17 cellular contexts compared by ENCODE assay signal in the genomic region with DNA sequence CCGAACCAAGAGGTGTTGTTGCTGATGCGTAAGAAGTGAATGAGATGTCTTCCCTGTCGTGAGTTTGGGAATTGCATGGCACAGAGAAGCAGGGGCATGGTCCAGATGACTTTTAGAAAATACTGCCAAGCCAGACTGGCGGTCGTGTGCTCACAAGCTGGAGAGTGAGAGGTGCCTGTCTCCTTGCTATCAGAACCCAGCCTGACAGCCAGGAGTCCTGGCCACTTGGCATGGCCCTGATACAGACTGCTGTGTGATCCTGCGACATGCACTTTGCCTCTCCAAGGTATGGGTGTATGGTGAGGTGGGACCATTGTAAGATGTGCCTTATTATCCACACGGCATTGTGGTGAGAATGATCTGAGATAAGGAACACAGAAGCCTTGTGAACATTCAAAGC.
DNase-seq lines count a peak whose midpoint lies in the region; ATAC-seq, FAIRE-seq and TF ChIP-seq lines count a peak whose summit lies in the region.
"Had no signal": no experiment of that assay in that cellular context is flagged by ENCODE, and none has a peak within 500 bp of the region (broad histone marks: within the 10 kb centered on the region; RNA-seq: fewer than 3 reads in every experiment).

No MANE protein-coding gene starts in this region.

- no peak overlapping the region for H3K4me3 Mint-ChIP-seq in nephron progenitor cell
- H3K4me3 Mint-ChIP-seq: activated naive CD8-positive, alpha-beta T cell treated with anti-CD3 and anti-CD28 coated beads, Interleukin-2, amount 50 U/mL, for 24 hours; neural crest cell; type B pancreatic cell had no signal

- peaks cover 43% of the 10 kb centered on the region for H3K4me1 Mint-ChIP-seq in nephron progenitor cell

- in situ Hi-C loops in HepG2 (cut with HindIII; ENCODE audit: extremely low pct_ligation_motif_present, low pct_unique_long_range_greater_than_20kb): no loop called here

- H3K27me3 ChIP-seq in right lobe of liver (no peaks in the 10 kb centered on the region), HepG2 (ENCODE audit: control insufficient read depth in 1 of 2, insufficient read depth in 2 of 2, low read length in 2 of 2) (no peaks in the 10 kb centered on the region), SJCRH30 (no peaks in the 10 kb centered on the region)
- H3K27me3 ChIP-seq: Peyer's patch had no signal

- BruUV-seq in HepG2 (replicated peaks; lab: Mats Ljungman, UMichigan): no TSS peak

- TF ChIP-seq EP300 in HepG2 (IDR thresholded peaks at IDR 0.05; ENCODE audit: low read depth in 2 of 2, low read length in 2 of 2) (no peak), HepG2 (CRISPR knock-in tag; IDR thresholded peaks at IDR 0.05; ENCODE audit: borderline replicate concordance) (no peak)

- H3K27ac ChIP-seq in right lobe of liver (no peak overlapping the region), HepG2 (ENCODE audit: extremely low read length, insufficient read depth, low read length) (no peak overlapping the region), SJCRH30 (no peak overlapping the region)

- CTCF ChIA-PET in HepG2 (lab: Yijun Ruan, JAX; ENCODE audit: low intra/inter-chr PET ratio, low total read pairs): no interaction called here

- ATAC-seq in right lobe of liver (peak; percentile 25 to 36 (median 32)), HepG2 (no peak), Right ventricle myocardium inferior (peak; percentile 48), HG03457 (IDR thresholded peaks at IDR 0.05; ENCODE audit: unreplicated experiment) (no peak)
- ATAC-seq: activated naive CD8-positive, alpha-beta T cell treated with anti-CD3 and anti-CD28 coated beads, Interleukin-2, amount 50 U/mL, for 24 hours had no signal

- H4K20me1 ChIP-seq in HepG2 (ENCODE audit: insufficient read depth, low read length): peaks cover 39% of the 10 kb centered on the region

- H3K9ac ChIP-seq in HepG2 (ENCODE audit: insufficient read depth, low read depth, low read length): no peak overlapping the region

- 54% methylated on average over 7 of the region's 7 CpGs for WGBS in right lobe of liver (ENCODE audit: insufficient coverage, low coverage, low lambda C conversion rate, missing lambda C conversion rate)
- WGBS in HepG2 (ENCODE audit: low lambda C conversion rate): 95% methylated on average over 7 of the region's 7 CpGs

- peaks cover 8% of the 10 kb centered on the region for H3K9me3 Mint-ChIP-seq in nephron progenitor cell

- DNase-seq in right lobe of liver (no peak), HepG2 (ENCODE audit: low spot score) (no peak), Right ventricle myocardium inferior (ENCODE audit: missing footprints) (no peak), nephron progenitor cell (no peak), NCI-H1105 treated with DMSO at 0.1 percent for 48 hours (lab: John Stamatoyannopoulos, UW) (no peak), GM20000 (ENCODE audit: low spot score) (no peak), SJCRH30 (no peak)
- DNase-seq: activated CD4-positive, CD25-positive, alpha-beta regulatory T cell; activated naive CD8-positive, alpha-beta T cell treated with anti-CD3 and anti-CD28 coated beads, Interleukin-2, amount 50 U/mL, for 24 hours; central memory CD4-positive, alpha-beta T cell; effector CD8-positive, alpha-beta T cell; NCI-H2029; stimulated activated CD4-positive, alpha-beta T cell treated with anti-CD3 and anti-CD28 coated beads, Interleukin-4, amount 100 ng/mL, for 4 hours had no signal

- TF ChIP-seq POLR2A in right lobe of liver (IDR thresholded peaks at IDR 0.05) (no peak), HepG2 (IDR thresholded peaks at IDR 0.05; ENCODE audit: insufficient read depth in 1 of 2, low read depth in 2 of 2, low read length in 2 of 2) (no peak)

- no peaks in the 10 kb centered on the region for H3K9me3 ChIP-seq in right lobe of liver
- H3K9me3 ChIP-seq in HepG2 (ENCODE audit: low read length): no peaks in the 10 kb centered on the region
- H3K9me3 ChIP-seq in SJCRH30 (replicated peaks): no peaks in the 10 kb centered on the region
- H3K9me3 ChIP-seq: Peyer's patch had no signal

- H3K36me3 Mint-ChIP-seq in nephron progenitor cell (ENCODE audit: low read depth): peaks cover 40% of the 10 kb centered on the region

- H3K4me2 ChIP-seq in HepG2 (ENCODE audit: low read depth, low read length): no peak overlapping the region

- peaks cover 44% of the 10 kb centered on the region for H3K79me2 ChIP-seq in HepG2 (ENCODE audit: insufficient read depth, low read length)

- no peak for FAIRE-seq in HepG2 (lab: Jason Lieb, UNC)

- H3K4me1 ChIP-seq in right lobe of liver: no peaks in the 10 kb centered on the region
- peaks cover 7% of the 10 kb centered on the region for H3K4me1 ChIP-seq in HepG2 (ENCODE audit: insufficient read depth, low read length)
- 0 out of 2 replicates have a peak, but pooled peaks cover 3% of the 10 kb centered on the region for H3K4me1 ChIP-seq in SJCRH30

- H3K36me3 ChIP-seq in right lobe of liver: no peaks in the 10 kb centered on the region
- peaks cover 9 to 21% of the 10 kb centered on the region in 2 experiments; a peak in 3 of 5 replicates for H3K36me3 ChIP-seq in HepG2 (replicated peaks in 1 of 2; ENCODE audit: control insufficient read depth in 1 of 2, insufficient read depth in 2 of 2, low read length in 2 of 2)
- peaks cover 2% of the 10 kb centered on the region; the same call in 1 of the 2 replicates for H3K36me3 ChIP-seq in SJCRH30

- peak overlapping the region; percentile 94 for H3K27ac Mint-ChIP-seq in nephron progenitor cell
- H3K27ac Mint-ChIP-seq: activated naive CD8-positive, alpha-beta T cell treated with anti-CD3 and anti-CD28 coated beads, Interleukin-2, amount 50 U/mL, for 24 hours; type B pancreatic cell had no signal

- intact Hi-C loops in right lobe of liver (cut with DNase I): no loop called here
- intact Hi-C loops in HepG2 (cut with micrococcal nuclease; ENCODE audit: unreplicated experiment): no loop called here
- intact Hi-C loops in Right ventricle myocardium inferior (cut with DNase I): no loop called here

- TF ChIP-seq CTCF in right lobe of liver (IDR thresholded peaks at IDR 0.05): no peak
- TF ChIP-seq CTCF in HepG2 (CRISPR knock-in tag; IDR thresholded peaks at IDR 0.05): no peak
- no peak for TF ChIP-seq CTCF in nephron progenitor cell (IDR thresholded peaks at IDR 0.05)
- TF ChIP-seq CTCF in GM20000 (IDR thresholded peaks at IDR 0.05; ENCODE audit: extremely low read depth, missing control alignments): no peak

- H2AFZ ChIP-seq in HepG2 (ENCODE audit: low read length): no peak overlapping the region

- H3K4me3 ChIP-seq in right lobe of liver: no peak overlapping the region
- no peak overlapping the region for H3K4me3 ChIP-seq in HepG2 (replicated peaks in 1 of 3; ENCODE audit: insufficient read depth in 1 of 3, low read depth in 2 of 3, low read length in 3 of 3)
- no peak overlapping the region for H3K4me3 ChIP-seq in SJCRH30
- H3K4me3 ChIP-seq: Peyer's patch had no signal

- POLR2A ChIA-PET in HepG2 (lab: Yijun Ruan, JAX): no interaction called here

- H3K27me3 Mint-ChIP-seq in nephron progenitor cell (ENCODE audit: low read depth, poor library complexity): peaks cover 3% of the 10 kb centered on the region
- H3K27me3 Mint-ChIP-seq: activated naive CD8-positive, alpha-beta T cell treated with anti-CD3 and anti-CD28 coated beads, Interleukin-2, amount 50 U/mL, for 24 hours; type B pancreatic cell had no signal

- no peak for TF ChIP-seq RAD21 in HepG2 (CRISPR knock-in tag; IDR thresholded peaks at IDR 0.05)

TF ChIP-seq in HepG2, 621 proteins besides CTCF, POLR2A, EP300 and RAD21 (continues in another document):
- TF ChIP-seq ZSCAN29 (CRISPR knock-in tag; conservative IDR thresholded peaks at IDR 0.05) (no peak), ZFP90 (CRISPR knock-in tag; IDR thresholded peaks at IDR 0.05; ENCODE audit: borderline replicate concordance) (no peak), ZNF44 (CRISPR knock-in tag; IDR thresholded peaks at IDR 0.05) (no peak)
- TF ChIP-seq, protein P1, sequence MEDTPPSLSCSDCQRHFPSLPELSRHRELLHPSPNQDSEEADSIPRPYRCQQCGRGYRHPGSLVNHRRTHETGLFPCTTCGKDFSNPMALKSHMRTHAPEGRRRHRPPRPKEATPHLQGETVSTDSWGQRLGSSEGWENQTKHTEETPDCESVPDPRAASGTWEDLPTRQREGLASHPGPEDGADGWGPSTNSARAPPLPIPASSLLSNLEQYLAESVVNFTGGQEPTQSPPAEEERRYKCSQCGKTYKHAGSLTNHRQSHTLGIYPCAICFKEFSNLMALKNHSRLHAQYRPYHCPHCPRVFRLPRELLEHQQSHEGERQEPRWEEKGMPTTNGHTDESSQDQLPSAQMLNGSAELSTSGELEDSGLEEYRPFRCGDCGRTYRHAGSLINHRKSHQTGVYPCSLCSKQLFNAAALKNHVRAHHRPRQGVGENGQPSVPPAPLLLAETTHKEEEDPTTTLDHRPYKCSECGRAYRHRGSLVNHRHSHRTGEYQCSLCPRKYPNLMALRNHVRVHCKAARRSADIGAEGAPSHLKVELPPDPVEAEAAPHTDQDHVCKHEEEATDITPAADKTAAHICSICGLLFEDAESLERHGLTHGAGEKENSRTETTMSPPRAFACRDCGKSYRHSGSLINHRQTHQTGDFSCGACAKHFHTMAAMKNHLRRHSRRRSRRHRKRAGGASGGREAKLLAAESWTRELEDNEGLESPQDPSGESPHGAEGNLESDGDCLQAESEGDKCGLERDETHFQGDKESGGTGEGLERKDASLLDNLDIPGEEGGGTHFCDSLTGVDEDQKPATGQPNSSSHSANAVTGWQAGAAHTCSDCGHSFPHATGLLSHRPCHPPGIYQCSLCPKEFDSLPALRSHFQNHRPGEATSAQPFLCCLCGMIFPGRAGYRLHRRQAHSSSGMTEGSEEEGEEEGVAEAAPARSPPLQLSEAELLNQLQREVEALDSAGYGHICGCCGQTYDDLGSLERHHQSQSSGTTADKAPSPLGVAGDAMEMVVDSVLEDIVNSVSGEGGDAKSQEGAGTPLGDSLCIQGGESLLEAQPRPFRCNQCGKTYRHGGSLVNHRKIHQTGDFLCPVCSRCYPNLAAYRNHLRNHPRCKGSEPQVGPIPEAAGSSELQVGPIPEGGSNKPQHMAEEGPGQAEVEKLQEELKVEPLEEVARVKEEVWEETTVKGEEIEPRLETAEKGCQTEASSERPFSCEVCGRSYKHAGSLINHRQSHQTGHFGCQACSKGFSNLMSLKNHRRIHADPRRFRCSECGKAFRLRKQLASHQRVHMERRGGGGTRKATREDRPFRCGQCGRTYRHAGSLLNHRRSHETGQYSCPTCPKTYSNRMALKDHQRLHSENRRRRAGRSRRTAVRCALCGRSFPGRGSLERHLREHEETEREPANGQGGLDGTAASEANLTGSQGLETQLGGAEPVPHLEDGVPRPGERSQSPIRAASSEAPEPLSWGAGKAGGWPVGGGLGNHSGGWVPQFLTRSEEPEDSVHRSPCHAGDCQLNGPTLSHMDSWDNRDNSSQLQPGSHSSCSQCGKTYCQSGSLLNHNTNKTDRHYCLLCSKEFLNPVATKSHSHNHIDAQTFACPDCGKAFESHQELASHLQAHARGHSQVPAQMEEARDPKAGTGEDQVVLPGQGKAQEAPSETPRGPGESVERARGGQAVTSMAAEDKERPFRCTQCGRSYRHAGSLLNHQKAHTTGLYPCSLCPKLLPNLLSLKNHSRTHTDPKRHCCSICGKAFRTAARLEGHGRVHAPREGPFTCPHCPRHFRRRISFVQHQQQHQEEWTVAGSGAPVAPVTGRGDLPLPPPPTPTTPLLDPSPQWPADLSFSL (CRISPR knock-in tag; IDR thresholded peaks at IDR 0.05): no peak

Comparison
In these comparisons a context has a peak if more than half of its experiments do, and no peak if none do; other contexts are left out.
1. ATAC-seq: peak in right lobe of liver (4 of 4) and Right ventricle myocardium inferior (single experiment); none in HepG2 (single experiment) and HG03457 (single experiment).